1 cellular context compared by ENCODE assay signal in genomic region chr13:23579886-23580706, GRCh38.
TF ChIP-seq lines count a peak whose summit lies in the region.

No MANE protein-coding gene starts in this region.

TF ChIP-seq in IMR-90, 13 proteins besides CTCF, POLR2A, EP300 and RAD21 (continued from another document):
- TF ChIP-seq, protein P1, sequence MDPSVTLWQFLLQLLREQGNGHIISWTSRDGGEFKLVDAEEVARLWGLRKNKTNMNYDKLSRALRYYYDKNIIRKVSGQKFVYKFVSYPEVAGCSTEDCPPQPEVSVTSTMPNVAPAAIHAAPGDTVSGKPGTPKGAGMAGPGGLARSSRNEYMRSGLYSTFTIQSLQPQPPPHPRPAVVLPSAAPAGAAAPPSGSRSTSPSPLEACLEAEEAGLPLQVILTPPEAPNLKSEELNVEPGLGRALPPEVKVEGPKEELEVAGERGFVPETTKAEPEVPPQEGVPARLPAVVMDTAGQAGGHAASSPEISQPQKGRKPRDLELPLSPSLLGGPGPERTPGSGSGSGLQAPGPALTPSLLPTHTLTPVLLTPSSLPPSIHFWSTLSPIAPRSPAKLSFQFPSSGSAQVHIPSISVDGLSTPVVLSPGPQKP (IDR thresholded peaks at IDR 0.05; ENCODE audit: borderline replicate concordance, low read depth, low read length), result no peak
- no peak for TF ChIP-seq CEBPB (IDR thresholded peaks at IDR 0.05; ENCODE audit: low read depth, low read length)
- TF ChIP-seq CHD1 (IDR thresholded peaks at IDR 0.05; ENCODE audit: low read depth, low read length), result no peak
